ENCODE assay signal across 1 cellular context in genomic region chr12:131656796-131657195, GRCh38.
A peak's percentile ranks its signal among the peaks of the same experiment; 100 is the strongest.
TF ChIP-seq lines count a peak whose summit lies in the region.
"Not testable (repeated sequence)": the region's sequence is repeated elsewhere in the genome, so short reads cannot be mapped to it uniquely, and the experiment has no call there.

No MANE protein-coding gene starts in this region.

TF ChIP-seq in K562, 482 proteins besides CTCF, POLR2A, EP300 and RAD21:
- TF ChIP-seq ATF1 (CRISPR knock-in tag; IDR thresholded peaks at IDR 0.05) = not testable (repeated sequence)
- 0 out of 2 replicates have a peak, but pooled peaks have one; percentile 11 for TF ChIP-seq ATF1 (tag; IDR thresholded peaks at IDR 0.05)
